ENCODE assay signal across 9 cellular contexts in genomic region chr19:58581227-58582141, GRCh38. TPM values are rescaled to one million over a fixed set of nuclear protein-coding genes. Genes with fewer than 3 reads are reported as not detected.
A peak's percentile ranks its signal among the peaks of the same experiment; 100 is the strongest.
DNase-seq lines count a peak whose midpoint lies in the region; ATAC-seq and TF ChIP-seq lines count a peak whose summit lies in the region.
"Had no signal": no experiment of that assay in that cellular context is flagged by ENCODE, and none has a peak within 500 bp of the region (broad histone marks: within the 10 kb centered on the region; RNA-seq: fewer than 3 reads in every experiment).

No MANE protein-coding gene starts in this region.

- H3K9me3 ChIP-seq in cardiac muscle cell (ENCODE audit: low read depth) (no peaks in the 10 kb centered on the region), vagina (no peaks in the 10 kb centered on the region)

- H3K27me3 ChIP-seq in cardiac muscle cell: no peaks in the 10 kb centered on the region
- H3K27me3 ChIP-seq in vagina: no peaks in the 10 kb centered on the region

- H3K4me3 ChIP-seq in cardiac muscle cell (no peak overlapping the region), vagina (no peak overlapping the region)
- H3K4me3 ChIP-seq: skin epidermis had no signal

- H3K27ac ChIP-seq in cardiac muscle cell (peak overlapping the region; percentile 94), vagina (no peak overlapping the region)

- ATAC-seq in GM19035 (IDR thresholded peaks at IDR 0.05; ENCODE audit: unreplicated experiment) (peak; percentile 61), GM19023 (IDR thresholded peaks at IDR 0.05; ENCODE audit: unreplicated experiment) (no peak)

- H3K36me3 ChIP-seq in cardiac muscle cell (peaks cover 4% of the 10 kb centered on the region), vagina (peaks cover 0 to 25% of the 10 kb centered on the region in 2 donors)

- intact Hi-C loops in vagina (cut with DNase I): no loop called here

- peak; percentile 85 for DNase-seq in activated gamma-delta T cell treated with anti-CD3 and anti-CD28 coated beads, Interleukin-2, amount 50 U/mL, for 16 hours (ENCODE audit: low read depth)
- peak; percentile 90 to 94 for DNase-seq in cardiac muscle cell (ENCODE audit: low read depth in 1 of 2, low spot score in 1 of 2)
- DNase-seq in pulmonary artery endothelial cell (ENCODE audit: low read depth, low spot score): peak; percentile 55
- DNase-seq in vagina (ENCODE audit: extremely low spot score in 2 of 2): peak in 1 of 2 donors; percentile 90
- no peak for DNase-seq in UCSD-AML1 (lab: John Stamatoyannopoulos, UW; ENCODE audit: unreplicated experiment)

- TF ChIP-seq CTCF in LNCAP (IDR thresholded peaks at IDR 0.05) (peak; percentile 8; the same call in 1 of the 2 replicates), cardiac muscle cell (IDR thresholded peaks at IDR 0.05; ENCODE audit: low read depth, low read length) (peak; percentile 98), vagina (IDR thresholded peaks at IDR 0.05) (peak; percentile 49 to 81 (median 59))

- H3K4me1 ChIP-seq in cardiac muscle cell (ENCODE audit: low read depth): peaks cover 7% of the 10 kb centered on the region
- peaks cover 18% of the 10 kb centered on the region for H3K4me1 ChIP-seq in vagina

- no peak for TF ChIP-seq POLR2A in vagina (IDR thresholded peaks at IDR 0.05)

RNA-seq across cellular contexts. Expression of gene MZF1, which starts 8.3 kb away (rescaled TPM):
- total RNA-seq in cardiac muscle cell (51.1 TPM in 2 replicates), pulmonary artery endothelial cell (9.0 and 10.6 TPM in 2 replicates), vagina (32.2 TPM)
- polyA plus RNA-seq in cardiac muscle cell: 25.1 and 34.7 TPM in 2 replicates

RNA-seq across cellular contexts. Expression of gene UBE2M, which starts 23.1 kb away (rescaled TPM):
- total RNA-seq in cardiac muscle cell: 70.8 and 79.0 TPM in 2 replicates
- 169 and 177 TPM in 2 replicates for polyA plus RNA-seq in cardiac muscle cell
- 106 and 111 TPM in 2 replicates for total RNA-seq in pulmonary artery endothelial cell
- 33.6 TPM for total RNA-seq in vagina

RNA-seq across cellular contexts. Expression of gene CHMP2A, which starts 26.6 kb away (rescaled TPM):
- 223 and 265 TPM in 2 replicates for total RNA-seq in cardiac muscle cell
- 247 and 319 TPM in 2 replicates for polyA plus RNA-seq in cardiac muscle cell
- 114 and 145 TPM in 2 replicates for total RNA-seq in pulmonary artery endothelial cell
- 76.4 TPM for total RNA-seq in vagina

RNA-seq across cellular contexts. Expression of gene TRIM28, which starts 37.6 kb away (rescaled TPM):
- total RNA-seq in cardiac muscle cell (563 and 650 TPM in 2 replicates), pulmonary artery endothelial cell (526 and 542 TPM in 2 replicates), vagina (274 TPM)
- polyA plus RNA-seq in cardiac muscle cell: 303 and 343 TPM in 2 replicates

Comparison
In these comparisons a context has a peak if more than half of its experiments do, and no peak if none do; other contexts are left out.
1. CTCF ChIP-seq: peak in every context shown above with its lines; median percentile 98 in cardiac muscle cell; 59 in vagina; 8 in LNCAP.